Comparison of ENCODE assay signal across 23 cellular contexts in genomic region chr9:113776194-113776593, GRCh38.
"Had no signal": no experiment of that assay in that cellular context is flagged by ENCODE, and none has a peak within 500 bp of the region (broad histone marks: within the 10 kb centered on the region; RNA-seq: fewer than 3 reads in every experiment).

No MANE protein-coding gene starts in this region.

- H3K27me3 ChIP-seq: colonic mucosa, right lobe of liver, thyroid gland had no signal

- H3K9me3 Mint-ChIP-seq: natural killer cell treated with Interleukin-12 subunit alpha and Interleukin-12 subunit beta and Interleukin-15 and Interleukin-18, amount 100 ng/mL, for 72 hours; stimulated activated effector memory CD8-positive, alpha-beta T cell treated with anti-CD3 and anti-CD28 coated beads, Interleukin-12 subunit alpha, Interleukin-12 subunit beta, amount 100 ng/mL, for 72 hours had no signal

- H3K4me2 ChIP-seq: hepatocyte had no signal

- H3K4me1 Mint-ChIP-seq: endodermal cell; stimulated activated effector memory CD8-positive, alpha-beta T cell treated with anti-CD3 and anti-CD28 coated beads, Interleukin-12 subunit alpha, Interleukin-12 subunit beta, amount 100 ng/mL, for 72 hours had no signal

- H3K36me3 ChIP-seq: colonic mucosa, right lobe of liver, suprapubic skin, thyroid gland had no signal

- H3K4me3 ChIP-seq: colonic mucosa, hepatocyte, lung, psoas muscle, right lobe of liver, suprapubic skin, thyroid gland had no signal

- H3K79me2 ChIP-seq: hepatocyte had no signal

- H3K4me1 ChIP-seq: colonic mucosa, foreskin keratinocyte, psoas muscle, right lobe of liver, thyroid gland had no signal

- H3K4me3 Mint-ChIP-seq: endodermal cell; natural killer cell treated with Interleukin-12 subunit alpha and Interleukin-12 subunit beta and Interleukin-15 and Interleukin-18, amount 100 ng/mL, for 72 hours; stimulated activated effector memory CD8-positive, alpha-beta T cell treated with anti-CD3 and anti-CD28 coated beads, Interleukin-12 subunit alpha, Interleukin-12 subunit beta, amount 100 ng/mL, for 72 hours; type B pancreatic cell had no signal

- H3K27ac ChIP-seq: colonic mucosa, foreskin keratinocyte, hepatocyte, psoas muscle, right lobe of liver, suprapubic skin, thyroid gland had no signal

- DNase-seq: colonic mucosa; dermis blood vessel endothelial cell; effector CD4-positive, alpha-beta T cell; endodermal cell; foreskin keratinocyte; head of caudate nucleus; left colon; left ventricle myocardium superior; mesenchymal stem cell; midbrain; psoas muscle; retina; right lobe of liver; stimulated activated CD4-positive, alpha-beta T cell treated with anti-CD3 and anti-CD28 coated beads, Interleukin-4, amount 100 ng/mL, for 1 hour; stimulated activated CD8-positive, alpha-beta memory T cell treated with anti-CD3 and anti-CD28 coated beads, Interleukin-4, amount 100 ng/mL, for 48 hours; stimulated activated naive CD8-positive, alpha-beta T cell treated with anti-CD3 and anti-CD28 coated beads, Interleukin-15, Interleukin-2, amounts not matched to agents 100 U/mL and 50 U/mL, for 24 hours; thyroid gland had no signal

- H3K9me3 ChIP-seq: colonic mucosa, psoas muscle, right lobe of liver, suprapubic skin, thyroid gland had no signal

- H2AFZ ChIP-seq: hepatocyte had no signal

- H3K36me3 Mint-ChIP-seq: natural killer cell treated with Interleukin-12 subunit alpha and Interleukin-12 subunit beta and Interleukin-15 and Interleukin-18, amount 100 ng/mL, for 72 hours; stimulated activated effector memory CD8-positive, alpha-beta T cell treated with anti-CD3 and anti-CD28 coated beads, Interleukin-12 subunit alpha, Interleukin-12 subunit beta, amount 100 ng/mL, for 72 hours; type B pancreatic cell had no signal

- H3K27ac Mint-ChIP-seq: endodermal cell; natural killer cell treated with Interleukin-12 subunit alpha and Interleukin-12 subunit beta and Interleukin-15 and Interleukin-18, amount 100 ng/mL, for 72 hours; stimulated activated effector memory CD8-positive, alpha-beta T cell treated with anti-CD3 and anti-CD28 coated beads, Interleukin-12 subunit alpha, Interleukin-12 subunit beta, amount 100 ng/mL, for 72 hours; type B pancreatic cell had no signal
